Comparison of ENCODE assay signal across 21 cellular contexts in genomic region chr4:6880691-6881090, GRCh38. TPM values are rescaled to one million over a fixed set of nuclear protein-coding genes. Genes with fewer than 3 reads are reported as not detected.
DNase-seq lines count a peak whose midpoint lies in the region; ATAC-seq, FAIRE-seq and TF ChIP-seq lines count a peak whose summit lies in the region.
"Had no signal": no experiment of that assay in that cellular context is flagged by ENCODE, and none has a peak within 500 bp of the region (broad histone marks: within the 10 kb centered on the region; RNA-seq: fewer than 3 reads in every experiment).

No MANE protein-coding gene starts in this region.

- H3K9me3 Mint-ChIP-seq in activated naive CD4-positive, alpha-beta T cell treated with anti-CD3 and anti-CD28 coated beads, Interleukin-2, amount 50 U/mL, for 72 hours: no peaks in the 10 kb centered on the region
- H3K9me3 Mint-ChIP-seq in astrocyte (ENCODE audit: unreplicated experiment) (peaks cover 1% of the 10 kb centered on the region), endothelial cell (ENCODE audit: unreplicated experiment) (no peaks in the 10 kb centered on the region)
- no peaks in the 10 kb centered on the region for H3K9me3 Mint-ChIP-seq in CD8-positive, alpha-beta T cell
- H3K9me3 Mint-ChIP-seq: CD4-positive, alpha-beta memory T cell; GM23338 had no signal

- DNase-seq in activated naive CD4-positive, alpha-beta T cell treated with anti-CD3 and anti-CD28 coated beads, Interleukin-2, amount 50 U/mL, for 72 hours (ENCODE audit: low spot score in 2 of 2): no peak
- DNase-seq in activated naive CD4-positive, alpha-beta T cell treated with anti-CD3 and anti-CD28 coated beads, Interleukin-2, amount 50 U/mL, for 16 hours: no peak
- DNase-seq in astrocyte (ENCODE audit: low read depth): no peak
- no peak for DNase-seq in endothelial cell (ENCODE audit: low spot score)
- DNase-seq in putamen (ENCODE audit: low spot score): peak; percentile 60
- DNase-seq in CD8-positive, alpha-beta T cell: no peak
- DNase-seq in aorta: no peak
- no peak for DNase-seq in NCI-H2107 treated with DMSO at 0.1 percent for 48 hours (lab: John Stamatoyannopoulos, UW; ENCODE audit: unreplicated experiment)
- DNase-seq: 8988T; BE2C; CD4-positive, alpha-beta memory T cell; COR-L47; DMS153; DMS79 treated with DMSO at 0.1 percent for 48 hours; EL; H7 had no signal

- no peaks in the 10 kb centered on the region for H3K9me3 ChIP-seq in astrocyte (ENCODE audit: insufficient read depth, low read depth, low read length)
- H3K9me3 ChIP-seq in CD8-positive, alpha-beta T cell (ENCODE audit: low read length): no peaks in the 10 kb centered on the region
- H3K9me3 ChIP-seq in aorta (ENCODE audit: control insufficient read depth, low read length): no peaks in the 10 kb centered on the region
- H3K9me3 ChIP-seq: BE2C had no signal

- peak overlapping the region; percentile 15 to 70 for H3K27ac Mint-ChIP-seq in activated naive CD4-positive, alpha-beta T cell treated with anti-CD3 and anti-CD28 coated beads, Interleukin-2, amount 50 U/mL, for 72 hours
- H3K27ac Mint-ChIP-seq in astrocyte (ENCODE audit: unreplicated experiment) (peak overlapping the region; percentile 64), endothelial cell (ENCODE audit: unreplicated experiment) (no peak overlapping the region)
- H3K27ac Mint-ChIP-seq in CD8-positive, alpha-beta T cell: no peak overlapping the region

- peaks cover 0 to 5% of the 10 kb centered on the region in 2 donors for H3K36me3 Mint-ChIP-seq in activated naive CD4-positive, alpha-beta T cell treated with anti-CD3 and anti-CD28 coated beads, Interleukin-2, amount 50 U/mL, for 72 hours
- peaks cover 35% of the 10 kb centered on the region for H3K36me3 Mint-ChIP-seq in astrocyte (ENCODE audit: low read depth, unreplicated experiment)
- H3K36me3 Mint-ChIP-seq in endothelial cell (ENCODE audit: low read depth, unreplicated experiment): peaks cover 54% of the 10 kb centered on the region
- peaks cover 75% of the 10 kb centered on the region for H3K36me3 Mint-ChIP-seq in CD8-positive, alpha-beta T cell

- ATAC-seq in activated naive CD4-positive, alpha-beta T cell treated with anti-CD3 and anti-CD28 coated beads, Interleukin-2, amount 50 U/mL, for 72 hours: no peak
- ATAC-seq in CD8-positive, alpha-beta T cell: no peak
- no peak for ATAC-seq in aorta (ENCODE audit: low FRiP score)
- ATAC-seq: GM23338 had no signal

- TF ChIP-seq CTCF in astrocyte (IDR thresholded peaks at IDR 0.05; ENCODE audit: insufficient read depth, low read depth, low read length) (no peak), endothelial cell (IDR thresholded peaks at IDR 0.05; ENCODE audit: unreplicated experiment) (no peak)
- no peak for TF ChIP-seq CTCF in CD8-positive, alpha-beta T cell (IDR thresholded peaks at IDR 0.05)

- H3K4me1 ChIP-seq in astrocyte (ENCODE audit: insufficient read depth, low read length): peaks cover 3% of the 10 kb centered on the region
- no peaks in the 10 kb centered on the region for H3K4me1 ChIP-seq in CD8-positive, alpha-beta T cell (ENCODE audit: insufficient read depth, low read length)
- H3K4me1 ChIP-seq in aorta (ENCODE audit: control insufficient read depth in 1 of 2, insufficient read depth in 2 of 2, low read length in 2 of 2): no peaks in the 10 kb centered on the region
- H3K4me1 ChIP-seq: BE2C had no signal

- no peak for FAIRE-seq in astrocyte (lab: Jason Lieb, UNC)
- FAIRE-seq: D721Med, G401.6, GM12891 had no signal

- CTCF ChIA-PET in CD8-positive, alpha-beta T cell (lab: Charles Lee): interaction anchor here (1.0 kb wide), 2 partner anchors 160 to 161 kb away, joined by 3 read pairs; no protein-coding TSS in a partner anchor

- H2AFZ ChIP-seq in astrocyte (ENCODE audit: low read depth, low read length): no peak overlapping the region
- H2AFZ ChIP-seq: GM23338 had no signal

- H3K79me2 ChIP-seq in astrocyte (ENCODE audit: insufficient read depth, low read length): no peaks in the 10 kb centered on the region

- H4K20me1 ChIP-seq in astrocyte (ENCODE audit: insufficient read depth, low read length): peaks cover 5% of the 10 kb centered on the region

- POLR2A ChIA-PET in CD8-positive, alpha-beta T cell (lab: Charles Lee): no interaction called here

- H3K4me1 Mint-ChIP-seq in astrocyte (ENCODE audit: low read depth, unreplicated experiment): peaks cover 27% of the 10 kb centered on the region
- H3K4me1 Mint-ChIP-seq in endothelial cell (ENCODE audit: unreplicated experiment): peaks cover 15% of the 10 kb centered on the region
- no peaks in the 10 kb centered on the region for H3K4me1 Mint-ChIP-seq in CD8-positive, alpha-beta T cell (ENCODE audit: low read depth)

- H3K27me3 ChIP-seq in astrocyte (ENCODE audit: insufficient read depth, low read length) (no peaks in the 10 kb centered on the region), aorta (ENCODE audit: control insufficient read depth in 1 of 2, insufficient read depth in 2 of 2, low read length in 1 of 2) (no peaks in the 10 kb centered on the region)
- H3K27me3 ChIP-seq in CD8-positive, alpha-beta T cell (ENCODE audit: insufficient read depth, low read length): no peaks in the 10 kb centered on the region
- H3K27me3 ChIP-seq: BE2C had no signal

- intact Hi-C loops in CD8-positive, alpha-beta T cell (cut with DNase I, micrococcal nuclease): no loop called here
- intact Hi-C loops in aorta (cut with DNase I): no loop called here

- H3K27me3 Mint-ChIP-seq in astrocyte (ENCODE audit: low read depth, unreplicated experiment) (no peaks in the 10 kb centered on the region), endothelial cell (ENCODE audit: unreplicated experiment) (peaks cover 10% of the 10 kb centered on the region)
- H3K27me3 Mint-ChIP-seq in CD8-positive, alpha-beta T cell (ENCODE audit: low read depth): no peaks in the 10 kb centered on the region
- H3K27me3 Mint-ChIP-seq: CD4-positive, alpha-beta memory T cell had no signal

- no peak overlapping the region for H3K27ac ChIP-seq in astrocyte (ENCODE audit: low read depth, low read length)
- no peak overlapping the region for H3K27ac ChIP-seq in CD8-positive, alpha-beta T cell (ENCODE audit: low read depth, low read length)
- H3K27ac ChIP-seq in aorta (ENCODE audit: low read depth in 1 of 2, low read length in 2 of 2): no peak overlapping the region
- H3K27ac ChIP-seq: C4-2B had no signal

- WGBS in aorta, 2 donors: 90 to 91% methylated on average over 7 of the region's 7 CpGs

- H3K4me2 ChIP-seq in astrocyte (ENCODE audit: low read length): no peak overlapping the region
- H3K4me2 ChIP-seq: GM23338 had no signal

- H3K4me3 ChIP-seq in astrocyte (ENCODE audit: insufficient read depth, low read depth, low read length) (no peak overlapping the region), aorta (ENCODE audit: low read length in 2 of 2) (no peak overlapping the region)
- no peak overlapping the region for H3K4me3 ChIP-seq in CD8-positive, alpha-beta T cell (ENCODE audit: low read depth, low read length)
- H3K4me3 ChIP-seq: GM23338 had no signal

- H3K4me3 Mint-ChIP-seq in astrocyte (ENCODE audit: unreplicated experiment) (no peak overlapping the region), endothelial cell (ENCODE audit: unreplicated experiment) (peak overlapping the region; percentile 77)
- no peak overlapping the region for H3K4me3 Mint-ChIP-seq in CD8-positive, alpha-beta T cell
- H3K4me3 Mint-ChIP-seq: CD4-positive, alpha-beta memory T cell; GM23338 had no signal

- H3K36me3 ChIP-seq in astrocyte (ENCODE audit: insufficient read depth, low read length) (peaks cover 36% of the 10 kb centered on the region), aorta (ENCODE audit: control insufficient read depth in 1 of 2, insufficient read depth in 2 of 2, low read length in 1 of 2) (peaks cover 0 to 13% of the 10 kb centered on the region in 2 donors)
- H3K36me3 ChIP-seq in CD8-positive, alpha-beta T cell (ENCODE audit: insufficient read depth, low read length): peaks cover 30% of the 10 kb centered on the region

- H3K9ac ChIP-seq in astrocyte (ENCODE audit: low read length): no peak overlapping the region

RNA-seq across cellular contexts. Expression of gene TBC1D14, which starts 28.9 kb away (rescaled TPM):
- total RNA-seq in activated naive CD4-positive, alpha-beta T cell treated with anti-CD3 and anti-CD28 coated beads, Interleukin-2, amount 50 U/mL, for 72 hours: 10 to 100 TPM; 21.3 to 38.2 TPM
- total RNA-seq in astrocyte: 25.8 and 30.4 TPM in 2 replicates
- 33.0 TPM for total RNA-seq in endothelial cell (ENCODE audit: unreplicated experiment)
- total RNA-seq in CD8-positive, alpha-beta T cell: 10 to 100 TPM; 29.2 to 30.9 TPM
- total RNA-seq in aorta: 10 to 100 TPM; 33.8 to 59.7 TPM
- polyA plus RNA-seq in aorta: 10 to 100 TPM; 12.9 to 17.9 TPM

Comparison
In these comparisons a context has a peak if more than half of its experiments do, and no peak if none do; other contexts are left out.
1. H3K27ac Mint-ChIP-seq: peak in activated naive CD4-positive, alpha-beta T cell treated with anti-CD3 and anti-CD28 coated beads, Interleukin-2, amount 50 U/mL, for 72 hours (2 of 2) and astrocyte (single experiment); none in endothelial cell (single experiment) and CD8-positive, alpha-beta T cell (single experiment).